Comparison of ENCODE assay signal across 8 cellular contexts in genomic region chr19:56538761-56539263, GRCh38. TPM values are rescaled to one million over a fixed set of nuclear protein-coding genes. Genes with fewer than 3 reads are reported as not detected.
DNase-seq lines count a peak whose midpoint lies in the region; ATAC-seq and TF ChIP-seq lines count a peak whose summit lies in the region.

TSS of gene ZFP28 (plus strand) at chr19:56538948. CDS start at chr19:56539019, 71 bp downstream.

- no peak for TF ChIP-seq CTCF in VCaP (conservative IDR thresholded peaks at IDR 0.05)
- TF ChIP-seq CTCF in endothelial cell (IDR thresholded peaks at IDR 0.05; ENCODE audit: unreplicated experiment), result no peak

- peaks cover 48% of the 10 kb centered on the region for H3K36me3 Mint-ChIP-seq in endothelial cell (ENCODE audit: low read depth, unreplicated experiment)

- peak within 1 kb of the TSS; percentile 67 for H3K4me3 ChIP-seq in thymus (ENCODE audit: low read length)

- peaks cover 41% of the 10 kb centered on the region for H3K9me3 Mint-ChIP-seq in endothelial cell (ENCODE audit: unreplicated experiment)

- H3K4me3 Mint-ChIP-seq in endothelial cell (ENCODE audit: unreplicated experiment), result peak within 1 kb of the TSS; percentile 91

- DNase-seq in 8988T (peak; percentile 49), HS-27A (ENCODE audit: low read depth) (peak; percentile 40), endothelial cell (ENCODE audit: low spot score) (no peak), myocyte (ENCODE audit: low read depth) (peak; percentile 61)

- 2% methylated on average over 53 of the region's 65 CpGs for WGBS in thymus

- no peaks in the 10 kb centered on the region for H3K27me3 ChIP-seq in thymus (ENCODE audit: control insufficient read depth, insufficient read depth)

- H3K4me1 Mint-ChIP-seq in endothelial cell (ENCODE audit: unreplicated experiment), result peaks cover 10% of the 10 kb centered on the region

- ATAC-seq in GM18868 (IDR thresholded peaks at IDR 0.05; ENCODE audit: unreplicated experiment) (peak; percentile 72), GM21390 (IDR thresholded peaks at IDR 0.05; ENCODE audit: unreplicated experiment) (no peak)

- H3K9me3 ChIP-seq in thymus (ENCODE audit: control insufficient read depth), result peaks cover 10% of the 10 kb centered on the region

- H3K27ac Mint-ChIP-seq in endothelial cell (ENCODE audit: unreplicated experiment), result peak within 1 kb of the TSS; percentile 48

- H3K27ac ChIP-seq in VCaP (peak within 1 kb of the TSS; percentile 93), thymus (ENCODE audit: low read depth) (peak within 1 kb of the TSS; percentile 94)

- H3K36me3 ChIP-seq in thymus (ENCODE audit: control insufficient read depth, insufficient read depth), result no peaks in the 10 kb centered on the region

- peaks cover 13% of the 10 kb centered on the region for H3K27me3 Mint-ChIP-seq in endothelial cell (ENCODE audit: unreplicated experiment)

- H3K4me1 ChIP-seq in thymus (ENCODE audit: control insufficient read depth, insufficient read depth, low read length), result peaks cover 16% of the 10 kb centered on the region

RNA-seq across cellular contexts. Expression of gene ZFP28, which starts in this region (rescaled TPM):
- total RNA-seq in endothelial cell (ENCODE audit: unreplicated experiment) (1.9 TPM), myocyte (9.6 and 10.2 TPM in 2 replicates)
- 3.2 TPM for polyA plus RNA-seq in myocyte (2012)
- polyA plus RNA-seq in thymus, result 6.1 TPM
